1 cellular context compared by ENCODE assay signal in genomic region chr6:4888841-4889240, GRCh38.
TF ChIP-seq lines count a peak whose summit lies in the region.

No MANE protein-coding gene starts in this region.

TF ChIP-seq in WTC11, 78 proteins besides CTCF, POLR2A, EP300 and RAD21 (continued from another document):
- TF ChIP-seq, protein P1, sequence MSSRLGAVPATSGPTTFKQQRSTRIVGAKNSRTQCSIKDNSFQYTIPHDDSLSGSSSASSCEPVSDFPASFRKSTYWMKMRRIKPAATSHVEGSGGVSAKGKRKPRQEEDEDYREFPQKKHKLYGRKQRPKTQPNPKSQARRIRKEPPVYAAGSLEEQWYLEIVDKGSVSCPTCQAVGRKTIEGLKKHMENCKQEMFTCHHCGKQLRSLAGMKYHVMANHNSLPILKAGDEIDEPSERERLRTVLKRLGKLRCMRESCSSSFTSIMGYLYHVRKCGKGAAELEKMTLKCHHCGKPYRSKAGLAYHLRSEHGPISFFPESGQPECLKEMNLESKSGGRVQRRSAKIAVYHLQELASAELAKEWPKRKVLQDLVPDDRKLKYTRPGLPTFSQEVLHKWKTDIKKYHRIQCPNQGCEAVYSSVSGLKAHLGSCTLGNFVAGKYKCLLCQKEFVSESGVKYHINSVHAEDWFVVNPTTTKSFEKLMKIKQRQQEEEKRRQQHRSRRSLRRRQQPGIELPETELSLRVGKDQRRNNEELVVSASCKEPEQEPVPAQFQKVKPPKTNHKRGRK (CRISPR knock-in tag; IDR thresholded peaks at IDR 0.05; ENCODE audit: borderline replicate concordance): no peak
- no peak for TF ChIP-seq HMGXB4 (CRISPR knock-in tag; IDR thresholded peaks at IDR 0.05)
